ENCODE assay signal across 8 cellular contexts in genomic region chr12:50174971-50175715, GRCh38. TPM values are rescaled to one million over a fixed set of nuclear protein-coding genes. Genes with fewer than 3 reads are reported as not detected.
DNase-seq lines count a peak whose midpoint lies in the region; ATAC-seq and TF ChIP-seq lines count a peak whose summit lies in the region.

No MANE protein-coding gene starts in this region.

- POLR2A ChIA-PET in Caco-2 (lab: Charles Lee) = interaction anchor here (0.6 kb wide), 1 partner anchor 60 kb away, joined by 9 read pairs; no protein-coding TSS in a partner anchor

- H3K36me3 ChIP-seq in Caco-2 (ENCODE audit: control insufficient read depth, insufficient read depth, low read length) (peaks cover 4% of the 10 kb centered on the region; the same call in 1 of the 2 replicates), OCI-LY3 (replicated peaks; ENCODE audit: low read depth, low read length) (peaks cover 24% of the 10 kb centered on the region)

- ATAC-seq in memory B cell (ENCODE audit: low read depth) = peak; percentile 54
- ATAC-seq in GM18520 (IDR thresholded peaks at IDR 0.05; ENCODE audit: unreplicated experiment) = no peak

- no peak overlapping the region for H2AFZ ChIP-seq in OCI-LY3 (ENCODE audit: low read depth, low read length)

- DNase-seq in Caco-2 (peak in 1 of 2 experiments; percentile 80), HFFc6 (peak; percentile 64), coronary artery (ENCODE audit: low spot score) (no peak), memory B cell (ENCODE audit: low spot score in 2 of 2) (peak in 1 of 2 donors; percentile 44), posterior vena cava (ENCODE audit: low spot score) (no peak)
- DNase-seq in activated naive CD4-positive, alpha-beta T cell treated with anti-CD3 and anti-CD28 coated beads for 36 hours = no peak

- H3K27ac Mint-ChIP-seq in Caco-2 (ENCODE audit: unreplicated experiment) (no peak overlapping the region), HFFc6 (peak overlapping the region; percentile 29), memory B cell (no peak overlapping the region)
- no peak overlapping the region for H3K27ac Mint-ChIP-seq in activated naive CD4-positive, alpha-beta T cell treated with anti-CD3 and anti-CD28 coated beads for 36 hours

- H3K36me3 Mint-ChIP-seq in Caco-2 (ENCODE audit: insufficient read depth, unreplicated experiment) = peaks cover 46% of the 10 kb centered on the region
- peaks cover 35% of the 10 kb centered on the region for H3K36me3 Mint-ChIP-seq in HFFc6 (ENCODE audit: low read depth)
- H3K36me3 Mint-ChIP-seq in memory B cell = peaks cover 5% of the 10 kb centered on the region
- no peaks in the 10 kb centered on the region for H3K36me3 Mint-ChIP-seq in activated naive CD4-positive, alpha-beta T cell treated with anti-CD3 and anti-CD28 coated beads for 36 hours (ENCODE audit: low read depth)

- CTCF ChIA-PET in Caco-2 (lab: Charles Lee) = interaction anchor here (0.6 to 1.5 kb wide), 11 partner anchors 8 to 139 kb away, joined by 3 to 13 read pairs (median 4); partner anchors contain the start of genes CERS5 and COX14
- CTCF ChIA-PET in activated naive CD4-positive, alpha-beta T cell treated with anti-CD3 and anti-CD28 coated beads for 36 hours (lab: Charles Lee) = interaction anchor here (0.6 to 4.4 kb wide), 34 partner anchors 11 to 550 kb away, joined by 3 to 47 read pairs (median 4); partner anchors contain the start of genes COX14 and SMARCD1

- H3K4me2 ChIP-seq in OCI-LY3 (ENCODE audit: low read length) = no peak overlapping the region

- H3K4me1 ChIP-seq in Caco-2 (peaks cover 6% of the 10 kb centered on the region; the same call in 1 of the 2 replicates), OCI-LY3 (ENCODE audit: low read length) (no peaks in the 10 kb centered on the region)

- no TSS peak for BruUV-seq in Caco-2 (replicated peaks; lab: Mats Ljungman, UMichigan)

- H3K4me1 Mint-ChIP-seq in Caco-2 (ENCODE audit: low read depth, unreplicated experiment) = no peaks in the 10 kb centered on the region
- H3K4me1 Mint-ChIP-seq in HFFc6 (ENCODE audit: low read depth) = peaks cover 14% of the 10 kb centered on the region
- no peaks in the 10 kb centered on the region for H3K4me1 Mint-ChIP-seq in memory B cell
- no peaks in the 10 kb centered on the region for H3K4me1 Mint-ChIP-seq in activated naive CD4-positive, alpha-beta T cell treated with anti-CD3 and anti-CD28 coated beads for 36 hours (ENCODE audit: low read depth)

- no peaks in the 10 kb centered on the region for H3K79me2 ChIP-seq in OCI-LY3 (ENCODE audit: low read length)

- TF ChIP-seq CTCF in Caco-2 (IDR thresholded peaks at IDR 0.05; ENCODE audit: insufficient read depth in 1 of 2, low read depth in 1 of 2, low read length in 1 of 2, severe bottlenecking in 1 of 2, unreplicated experiment in 1 of 2) (peak; percentile 45 to 72), HFFc6 (IDR thresholded peaks at IDR 0.05) (peak; percentile 88), OCI-LY3 (IDR thresholded peaks at IDR 0.05; ENCODE audit: low read depth, low read length) (peak; percentile 68), coronary artery (IDR thresholded peaks at IDR 0.05) (peak; percentile 43)

- H3K27me3 Mint-ChIP-seq in Caco-2 (ENCODE audit: insufficient read depth, unreplicated experiment) (no peaks in the 10 kb centered on the region), HFFc6 (ENCODE audit: insufficient read depth) (peaks cover 15% of the 10 kb centered on the region), memory B cell (no peaks in the 10 kb centered on the region)
- H3K27me3 Mint-ChIP-seq in activated naive CD4-positive, alpha-beta T cell treated with anti-CD3 and anti-CD28 coated beads for 36 hours (ENCODE audit: low read depth) = no peaks in the 10 kb centered on the region

- H3K27me3 ChIP-seq in Caco-2 (replicated peaks; ENCODE audit: control insufficient read depth, insufficient read depth, low read length) = no peaks in the 10 kb centered on the region
- no peaks in the 10 kb centered on the region for H3K27me3 ChIP-seq in OCI-LY3 (ENCODE audit: low read depth, low read length)

- H3K9me3 Mint-ChIP-seq in Caco-2 (ENCODE audit: unreplicated experiment) (no peaks in the 10 kb centered on the region), HFFc6 (peaks cover 5% of the 10 kb centered on the region), memory B cell (no peaks in the 10 kb centered on the region)
- H3K9me3 Mint-ChIP-seq in activated naive CD4-positive, alpha-beta T cell treated with anti-CD3 and anti-CD28 coated beads for 36 hours = no peaks in the 10 kb centered on the region

- intact Hi-C loops in Caco-2 (cut with micrococcal nuclease; ENCODE audit: unreplicated experiment) = loop anchor here (1.0 to 2.0 kb wide), 5 partner anchors 43 to 208 kb away; no protein-coding TSS in a partner anchor
- intact Hi-C loops in posterior vena cava (cut with DNase I) = loop anchor here (5.0 kb wide), 2 partner anchors 88 to 98 kb away; partner anchors contain the start of gene SMARCD1 (in 2 of the 2)
- intact Hi-C loops in activated naive CD4-positive, alpha-beta T cell treated with anti-CD3 and anti-CD28 coated beads for 36 hours (cut with micrococcal nuclease) = loop anchor here (1.0 to 2.0 kb wide), 5 partner anchors 43 to 140 kb away; no protein-coding TSS in a partner anchor

- no peak overlapping the region for H3K27ac ChIP-seq in OCI-LY3 (ENCODE audit: low read length)
- no peak overlapping the region for H3K27ac ChIP-seq in coronary artery

- peaks cover 4% of the 10 kb centered on the region for H3K9me3 ChIP-seq in Caco-2
- no peaks in the 10 kb centered on the region for H3K9me3 ChIP-seq in OCI-LY3 (ENCODE audit: insufficient read depth, low read length)

- H4K20me1 ChIP-seq in OCI-LY3 (ENCODE audit: insufficient read depth, low read length) = no peaks in the 10 kb centered on the region

- H3K4me3 ChIP-seq in Caco-2 (ENCODE audit: low read depth, low read length) (no peak overlapping the region), OCI-LY3 (ENCODE audit: low read length) (no peak overlapping the region), coronary artery (no peak overlapping the region)

- no peak overlapping the region for H3K4me3 Mint-ChIP-seq in Caco-2 (ENCODE audit: unreplicated experiment)
- H3K4me3 Mint-ChIP-seq in HFFc6 = no peak overlapping the region
- H3K4me3 Mint-ChIP-seq in memory B cell = no peak overlapping the region
- H3K4me3 Mint-ChIP-seq in activated naive CD4-positive, alpha-beta T cell treated with anti-CD3 and anti-CD28 coated beads for 36 hours = no peak overlapping the region

- H3K9ac ChIP-seq in OCI-LY3 (ENCODE audit: low read length) = no peak overlapping the region

RNA-seq across cellular contexts. Expression of gene CERS5, which starts 8.0 kb away (rescaled TPM):
- 61.6 and 62.6 TPM in 2 replicates for total RNA-seq in Caco-2 (2022)
- 10 to 100 TPM; 48.0 to 69.3 (median 60.3) TPM for total RNA-seq in HFFc6 (2021; fragmentation: NEBNext Ultra II Directional; extraction: Animal tissue kit (Norgen Biotek cat#: 25700))
- 10 to 100 TPM; 43.3 to 44.0 TPM for total RNA-seq in posterior vena cava
- 10 to 100 TPM; 32.6 to 33.6 TPM for total RNA-seq in activated naive CD4-positive, alpha-beta T cell treated with anti-CD3 and anti-CD28 coated beads for 36 hours
